In genomic region chr10:104824378-104825006, GRCh38 we compare ENCODE assay signal across 8 cellular contexts.
DNase-seq lines count a peak whose midpoint lies in the region; ATAC-seq, FAIRE-seq and TF ChIP-seq lines count a peak whose summit lies in the region.

No MANE protein-coding gene starts in this region.

- peaks cover 13% of the 10 kb centered on the region for H3K9me3 Mint-ChIP-seq in nephron progenitor cell

- H3K27ac Mint-ChIP-seq in nephron progenitor cell, result no peak overlapping the region

- 14 to 90% (median 37%) methylated on average over 2 to 6 of the region's 6 CpGs for WGBS in adrenal gland, 4 donors

- H3K36me3 ChIP-seq in adrenal gland (replicated peaks in 1 of 2), result no peaks in the 10 kb centered on the region

- H3K27me3 ChIP-seq in adrenal gland, result no peaks in the 10 kb centered on the region

- TF ChIP-seq POLR2A in GM12892 (IDR thresholded peaks at IDR 0.05; ENCODE audit: low read depth, low read length), result no peak
- no peak for TF ChIP-seq POLR2A in adrenal gland (IDR thresholded peaks at IDR 0.05)

- peak; percentile 9; the same call in 1 of the 2 replicates for TF ChIP-seq RAD21 in Ishikawa (IDR thresholded peaks at IDR 0.05; ENCODE audit: low read depth)

- H3K4me3 ChIP-seq in adrenal gland, result no peak overlapping the region

- H3K36me3 Mint-ChIP-seq in nephron progenitor cell (ENCODE audit: low read depth), result no peaks in the 10 kb centered on the region

- no peak for ATAC-seq in GM18519 (IDR thresholded peaks at IDR 0.05; ENCODE audit: low FRiP score, unreplicated experiment)

- DNase-seq in GM12892 (ENCODE audit: insufficient read length), result no peak
- peak in 6 of 7 donors; percentile 19 to 40 (median 30) for DNase-seq in adrenal gland
- peak; percentile 84 for DNase-seq in nephron progenitor cell
- no peak for DNase-seq in NCI-H345 treated with DMSO at 0.1 percent for 48 hours (lab: John Stamatoyannopoulos, UW; ENCODE audit: unreplicated experiment)
- DNase-seq in NCI-H82 treated with DMSO at 0.1 percent for 48 hours (lab: John Stamatoyannopoulos, UW; ENCODE audit: unreplicated experiment), result no peak
- DNase-seq in NCI-H187 (lab: John Stamatoyannopoulos, UW), result no peak

- peak; percentile 24 for FAIRE-seq in GM12892 (lab: Jason Lieb, UNC)

- H3K4me1 Mint-ChIP-seq in nephron progenitor cell, result no peaks in the 10 kb centered on the region

- no peaks in the 10 kb centered on the region for H3K4me1 ChIP-seq in adrenal gland (replicated peaks in 1 of 2)

- H3K9me3 ChIP-seq in adrenal gland (replicated peaks in 1 of 3), result no peaks in the 10 kb centered on the region

- no peak overlapping the region for H3K4me3 Mint-ChIP-seq in nephron progenitor cell

- peak; percentile 12; the same call in 1 of the 2 replicates for TF ChIP-seq EP300 in Ishikawa (IDR thresholded peaks at IDR 0.05; ENCODE audit: borderline replicate concordance)

- peaks cover 13% of the 10 kb centered on the region for H3K27me3 Mint-ChIP-seq in nephron progenitor cell (ENCODE audit: low read depth, poor library complexity)

- no peak for TF ChIP-seq CTCF in adrenal gland (IDR thresholded peaks at IDR 0.05)
- TF ChIP-seq CTCF in nephron progenitor cell (IDR thresholded peaks at IDR 0.05), result no peak

- intact Hi-C loops in adrenal gland (cut with DNase I), result no loop called here

- H3K27ac ChIP-seq in adrenal gland, result no peak overlapping the region

TF ChIP-seq in Ishikawa, 13 proteins besides CTCF, POLR2A, EP300 and RAD21:
- no peak for TF ChIP-seq CREB1 (IDR thresholded peaks at IDR 0.05; ENCODE audit: low read depth)
- TF ChIP-seq TCF12 (IDR thresholded peaks at IDR 0.05; ENCODE audit: low read depth), result no peak
- TF ChIP-seq, protein P1, sequence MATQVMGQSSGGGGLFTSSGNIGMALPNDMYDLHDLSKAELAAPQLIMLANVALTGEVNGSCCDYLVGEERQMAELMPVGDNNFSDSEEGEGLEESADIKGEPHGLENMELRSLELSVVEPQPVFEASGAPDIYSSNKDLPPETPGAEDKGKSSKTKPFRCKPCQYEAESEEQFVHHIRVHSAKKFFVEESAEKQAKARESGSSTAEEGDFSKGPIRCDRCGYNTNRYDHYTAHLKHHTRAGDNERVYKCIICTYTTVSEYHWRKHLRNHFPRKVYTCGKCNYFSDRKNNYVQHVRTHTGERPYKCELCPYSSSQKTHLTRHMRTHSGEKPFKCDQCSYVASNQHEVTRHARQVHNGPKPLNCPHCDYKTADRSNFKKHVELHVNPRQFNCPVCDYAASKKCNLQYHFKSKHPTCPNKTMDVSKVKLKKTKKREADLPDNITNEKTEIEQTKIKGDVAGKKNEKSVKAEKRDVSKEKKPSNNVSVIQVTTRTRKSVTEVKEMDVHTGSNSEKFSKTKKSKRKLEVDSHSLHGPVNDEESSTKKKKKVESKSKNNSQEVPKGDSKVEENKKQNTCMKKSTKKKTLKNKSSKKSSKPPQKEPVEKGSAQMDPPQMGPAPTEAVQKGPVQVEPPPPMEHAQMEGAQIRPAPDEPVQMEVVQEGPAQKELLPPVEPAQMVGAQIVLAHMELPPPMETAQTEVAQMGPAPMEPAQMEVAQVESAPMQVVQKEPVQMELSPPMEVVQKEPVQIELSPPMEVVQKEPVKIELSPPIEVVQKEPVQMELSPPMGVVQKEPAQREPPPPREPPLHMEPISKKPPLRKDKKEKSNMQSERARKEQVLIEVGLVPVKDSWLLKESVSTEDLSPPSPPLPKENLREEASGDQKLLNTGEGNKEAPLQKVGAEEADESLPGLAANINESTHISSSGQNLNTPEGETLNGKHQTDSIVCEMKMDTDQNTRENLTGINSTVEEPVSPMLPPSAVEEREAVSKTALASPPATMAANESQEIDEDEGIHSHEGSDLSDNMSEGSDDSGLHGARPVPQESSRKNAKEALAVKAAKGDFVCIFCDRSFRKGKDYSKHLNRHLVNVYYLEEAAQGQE (IDR thresholded peaks at IDR 0.05; ENCODE audit: low read depth), result peak; percentile 100
- 0 out of 2 replicates have a peak, but pooled peaks have one; percentile 23 for TF ChIP-seq TEAD4 (IDR thresholded peaks at IDR 0.05)
- TF ChIP-seq TAF1 (IDR thresholded peaks at IDR 0.05; ENCODE audit: low read depth), result no peak
- TF ChIP-seq EGR1 (IDR thresholded peaks at IDR 0.05), result no peak
- no peak for TF ChIP-seq ZBTB7A (IDR thresholded peaks at IDR 0.05; ENCODE audit: low read depth)
- TF ChIP-seq YY1 (IDR thresholded peaks at IDR 0.05; ENCODE audit: low read depth), result no peak

Comparison
In these comparisons a context has a peak if more than half of its experiments do, and no peak if none do; other contexts are left out.
1. DNase-seq: peak in adrenal gland (6 of 7) and nephron progenitor cell (single experiment); none in GM12892 (single experiment), NCI-H345 treated with DMSO at 0.1 percent for 48 hours (single experiment), NCI-H82 treated with DMSO at 0.1 percent for 48 hours (single experiment) and NCI-H187 (0 of 2).